In the genomic region with DNA sequence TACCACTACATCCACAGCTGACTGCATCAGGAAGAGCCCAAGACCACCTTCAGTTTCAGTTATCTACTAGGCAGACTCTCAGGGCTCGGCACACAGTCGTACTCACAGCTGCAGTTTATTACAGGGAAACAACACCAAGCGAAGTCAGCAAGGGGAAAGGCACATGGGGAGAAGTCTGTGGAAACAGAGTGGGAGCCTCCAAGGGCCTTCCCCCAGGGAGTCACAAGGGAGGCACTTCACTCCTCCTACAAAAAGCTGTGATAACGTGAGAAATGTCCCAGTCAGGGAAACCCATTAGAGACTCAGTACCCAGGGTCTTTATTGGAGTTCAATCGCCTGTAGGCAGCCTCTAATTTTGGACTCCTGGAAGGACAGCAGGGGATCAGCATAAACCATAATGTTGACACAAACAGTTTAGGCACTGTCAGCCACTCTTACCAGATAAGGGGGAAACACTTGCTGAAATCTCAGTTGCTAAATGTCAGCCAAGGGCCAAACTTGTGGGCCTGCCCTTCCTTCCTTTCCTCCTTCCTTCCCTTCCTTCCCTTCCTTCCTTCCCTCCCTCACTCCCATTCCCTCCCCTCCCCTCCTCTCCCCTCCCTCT, we compare ENCODE assay signal across 19 cellular contexts.
"Had no signal": no experiment of that assay in that cellular context is flagged by ENCODE, and none has a peak within 500 bp of the region (broad histone marks: within the 10 kb centered on the region; RNA-seq: fewer than 3 reads in every experiment).

No MANE protein-coding gene starts in this region.

- ATAC-seq: effector memory CD8-positive, alpha-beta T cell; gastroesophageal sphincter; naive thymus-derived CD4-positive, alpha-beta T cell; stimulated activated naive CD8-positive, alpha-beta T cell treated with anti-CD3 and anti-CD28 coated beads, Interleukin-15, Interleukin-2, amounts not matched to agents 100 U/mL and 50 U/mL, for 24 hours; upper lobe of right lung had no signal

- H3K4me3 ChIP-seq: esophagus muscularis mucosa, gastroesophageal sphincter, suprapubic skin, tibial artery, upper lobe of right lung had no signal

- DNase-seq: effector memory CD8-positive, alpha-beta T cell; foreskin fibroblast; glutamatergic neuron; immature natural killer cell; left cardiac atrium; naive thymus-derived CD4-positive, alpha-beta T cell; nephron progenitor cell; small intestine; stimulated activated CD4-positive, alpha-beta T cell treated with anti-CD3 and anti-CD28 coated beads, Interleukin-12 subunit alpha, Interleukin-12 subunit beta, amount 100 ng/mL, for 4 hours; stimulated activated CD4-positive, alpha-beta T cell treated with anti-CD3 and anti-CD28 coated beads, Interleukin-2, amount 100 ng/mL, for 48 hours; stimulated activated naive CD8-positive, alpha-beta T cell treated with anti-CD3 and anti-CD28 coated beads, Interleukin-15, Interleukin-2, amounts not matched to agents 100 U/mL and 50 U/mL, for 24 hours; tibial artery; upper lobe of right lung had no signal

- H3K9me3 ChIP-seq: esophagus muscularis mucosa, gastroesophageal sphincter, neutrophil, suprapubic skin, tibial artery, upper lobe of right lung had no signal

- H3K4me1 ChIP-seq: esophagus muscularis mucosa, tibial artery had no signal

- H3K36me3 ChIP-seq: esophagus muscularis mucosa, gastroesophageal sphincter, neutrophil, suprapubic skin, tibial artery, upper lobe of right lung had no signal

- H3K27ac ChIP-seq: epithelial cell of prostate, esophagus muscularis mucosa, gastroesophageal sphincter, neutrophil, suprapubic skin, tibial artery, upper lobe of right lung had no signal

- FAIRE-seq: keratinocyte, small intestine had no signal

- H3K27me3 ChIP-seq: esophagus muscularis mucosa, gastroesophageal sphincter, suprapubic skin, tibial artery, upper lobe of right lung had no signal
